18 cellular contexts compared by ENCODE assay signal in genomic region chr4:48931459-48931858, GRCh38. TPM values are rescaled to one million over a fixed set of nuclear protein-coding genes. Genes with fewer than 3 reads are reported as not detected.
"Had no signal": no experiment of that assay in that cellular context is flagged by ENCODE, and none has a peak within 500 bp of the region (broad histone marks: within the 10 kb centered on the region; RNA-seq: fewer than 3 reads in every experiment).

No MANE protein-coding gene starts in this region.

- H3K27me3 ChIP-seq: neutrophil, right atrium auricular region, tibial artery had no signal

- H3K9me3 ChIP-seq: neutrophil, right atrium auricular region, tibial artery had no signal

- ATAC-seq: activated T-cell treated with anti-CD3 and anti-CD28 coated beads, Interleukin-2, amount 50 U/mL, for 72 hours; left cardiac atrium; naive thymus-derived CD4-positive, alpha-beta T cell; stimulated activated effector memory CD8-positive, alpha-beta T cell treated with anti-CD3 and anti-CD28 coated beads, Interleukin-12 subunit alpha, Interleukin-12 subunit beta, amount 100 ng/mL, for 72 hours had no signal

- DNase-seq: activated CD4-positive, alpha-beta memory T cell treated with anti-CD3 and anti-CD28 coated beads, Interleukin-2, amount 10 ng/mL, durations not matched to agents 7 days and 5 days; activated CD4-positive, alpha-beta T cell treated with anti-CD3 and anti-CD28 coated beads for 36 hours; activated CD8-positive, alpha-beta memory T cell treated with anti-CD3 and anti-CD28 coated beads, Interleukin-2, amount 50 U/mL, for 4 hours; activated T-cell treated with anti-CD3 and anti-CD28 coated beads, Interleukin-2, amount 50 U/mL, for 72 hours; effector memory CD4-positive, alpha-beta T cell; glutamatergic neuron; left cardiac atrium; naive thymus-derived CD4-positive, alpha-beta T cell; T-helper 9 cell; tibial artery had no signal

- H3K36me3 ChIP-seq: neutrophil, right atrium auricular region, tibial artery had no signal

- H3K4me3 ChIP-seq: right atrium auricular region, smooth muscle cell, tibial artery had no signal

- H3K27ac ChIP-seq: epithelial cell of prostate, neutrophil, right atrium auricular region, tibial artery, VCaP had no signal

- H3K4me1 ChIP-seq: right atrium auricular region, tibial artery had no signal

RNA-seq across cellular contexts. Expression of gene CWH43, which starts 54.6 kb away (rescaled TPM):
- total RNA-seq: activated CD4-positive, alpha-beta memory T cell treated with anti-CD3 and anti-CD28 coated beads, Interleukin-2, amount 10 ng/mL, durations not matched to agents 7 days and 5 days; activated CD4-positive, alpha-beta T cell treated with anti-CD3 and anti-CD28 coated beads for 36 hours; activated T-cell treated with anti-CD3 and anti-CD28 coated beads, Interleukin-2, amount 50 U/mL, for 72 hours; left cardiac atrium; lung microvascular endothelial cell; naive thymus-derived CD4-positive, alpha-beta T cell; posterior vena cava; right atrium auricular region had no signal
- polyA plus RNA-seq: naive thymus-derived CD4-positive, alpha-beta T cell had no signal
